1 cellular context compared by ENCODE assay signal in genomic region chr2:224085811-224086210, GRCh38.
TF ChIP-seq lines count a peak whose summit lies in the region.

No MANE protein-coding gene starts in this region.

TF ChIP-seq in A549, 52 proteins besides CTCF, POLR2A, EP300 and RAD21 (continued from another document):
- no peak for TF ChIP-seq GATA3 (IDR thresholded peaks at IDR 0.05; ENCODE audit: borderline replicate concordance)
- TF ChIP-seq REST (IDR thresholded peaks at IDR 0.05) = no peak
- no peak for TF ChIP-seq MAZ (IDR thresholded peaks at IDR 0.05; ENCODE audit: borderline replicate concordance, low read depth, low read length)
- no peak for TF ChIP-seq CEBPB (IDR thresholded peaks at IDR 0.05)
